9 cellular contexts compared by ENCODE assay signal in the genomic region with DNA sequence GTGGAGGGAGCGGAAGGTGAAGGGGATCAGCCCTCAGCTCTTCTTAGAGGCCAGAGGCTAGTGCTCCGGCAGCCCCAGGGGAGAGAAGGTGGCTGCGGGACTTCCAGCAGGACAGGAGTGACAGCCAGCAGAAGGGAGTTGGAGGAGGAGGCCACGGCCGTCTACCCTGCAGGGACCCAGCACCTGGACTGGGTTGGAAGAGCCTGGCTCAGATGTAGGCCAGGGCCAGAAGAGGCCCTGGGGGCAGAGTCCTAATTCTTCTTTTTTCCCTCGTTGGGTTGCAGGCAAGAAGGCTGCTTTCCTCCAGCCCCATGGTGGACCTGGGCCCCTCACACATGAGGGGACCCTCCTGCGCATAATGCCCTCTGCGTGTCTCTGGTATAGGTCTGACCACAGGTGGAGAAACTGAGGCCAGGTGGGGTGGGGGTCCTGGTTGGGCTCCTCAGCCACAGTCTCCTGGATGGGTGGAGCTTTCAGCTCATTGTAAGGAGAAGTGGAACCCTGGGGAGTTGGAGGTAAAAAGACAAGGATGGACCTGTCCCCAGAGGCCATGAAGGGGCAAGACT. TPM values are rescaled to one million over a fixed set of nuclear protein-coding genes. Genes with fewer than 3 reads are reported as not detected.
DNase-seq lines count a peak whose midpoint lies in the region; ATAC-seq and TF ChIP-seq lines count a peak whose summit lies in the region.
"Had no signal": no experiment of that assay in that cellular context is flagged by ENCODE, and none has a peak within 500 bp of the region (broad histone marks: within the 10 kb centered on the region; RNA-seq: fewer than 3 reads in every experiment).

No MANE protein-coding gene starts in this region.

- 0 out of 2 replicates have a peak, but pooled peaks have one; percentile 1 for ATAC-seq in Panc1
- no peak for ATAC-seq in GM19324 (IDR thresholded peaks at IDR 0.05; ENCODE audit: low FRiP score, unreplicated experiment)
- ATAC-seq in HG03159 (IDR thresholded peaks at IDR 0.05; ENCODE audit: unreplicated experiment): no peak

- no peaks in the 10 kb centered on the region for H3K79me2 ChIP-seq in fibroblast of lung (ENCODE audit: control insufficient read depth, insufficient read depth, low read length)

- no TSS peak for BruUV-seq in Panc1 (replicated peaks; lab: Mats Ljungman, UMichigan)

- H3K4me3 ChIP-seq in Panc1 (ENCODE audit: low read depth in 2 of 2, low read length in 2 of 2): 0 out of 4 replicates have a peak overlapping the region, but pooled peaks of 1 of the 2 experiments have one; percentile 9
- no peak overlapping the region for H3K4me3 ChIP-seq in fibroblast of lung (replicated peaks in 1 of 4; ENCODE audit: control extremely low read depth in 1 of 4, insufficient read depth in 1 of 4, low read depth in 3 of 4, low read length in 4 of 4)
- H3K4me3 ChIP-seq in skeletal muscle tissue (ENCODE audit: low read length in 3 of 3): peak overlapping the region in 1 of 3 donors; percentile 45

- H3K36me3 ChIP-seq in Panc1 (ENCODE audit: control insufficient read depth, insufficient read depth, low read length) (no peaks in the 10 kb centered on the region), fibroblast of lung (ENCODE audit: control insufficient read depth, insufficient read depth, low read length) (no peaks in the 10 kb centered on the region), skeletal muscle tissue (ENCODE audit: control insufficient read depth in 3 of 3, insufficient read depth in 3 of 3, low read length in 3 of 3) (peaks cover 0 to 4% (median 2%) of the 10 kb centered on the region in 3 donors)
- H3K36me3 ChIP-seq: brain microvascular endothelial cell had no signal

- H3K9me3 ChIP-seq in Panc1 (ENCODE audit: control insufficient read depth, insufficient read depth, low read depth, low read length) (no peaks in the 10 kb centered on the region), fibroblast of lung (ENCODE audit: control insufficient read depth, insufficient read depth, low read depth, low read length) (no peaks in the 10 kb centered on the region), skeletal muscle tissue (ENCODE audit: control insufficient read depth in 3 of 3, low read length in 3 of 3) (no peaks in the 10 kb centered on the region)

- H3K4me1 ChIP-seq in Panc1 (ENCODE audit: control insufficient read depth, insufficient read depth, low read length) (peaks cover 55% of the 10 kb centered on the region), fibroblast of lung (ENCODE audit: control insufficient read depth, extremely low read depth, insufficient read depth, low read length) (peaks cover 27% of the 10 kb centered on the region), skeletal muscle tissue (ENCODE audit: control insufficient read depth in 3 of 3, insufficient read depth in 3 of 3, low read length in 3 of 3) (peaks cover 47 to 65% (median 59%) of the 10 kb centered on the region in 3 donors)

- in situ Hi-C loops in GM18951 (cut with MboI; ENCODE audit: low sequenced_read_pairs, unreplicated experiment) (no loop called here), Panc1 (cut with HindIII; ENCODE audit: low pct_unique_long_range_greater_than_20kb, low sequenced_read_pairs) (no loop called here)

- no peaks in the 10 kb centered on the region for H4K20me1 ChIP-seq in fibroblast of lung (ENCODE audit: control insufficient read depth, extremely low read depth, insufficient read depth, low read length)

- POLR2A ChIA-PET in Panc1 (lab: Charles Lee): interaction anchor here (1.7 kb wide), 1 partner anchor 19 kb away, joined by 4 read pairs; no protein-coding TSS in a partner anchor

- TF ChIP-seq POLR2A in GM18951 (IDR thresholded peaks at IDR 0.05; ENCODE audit: extremely low read depth, insufficient read depth, insufficient read length): peak; percentile 6

- no peak for TF ChIP-seq CTCF in Panc1 (IDR thresholded peaks at IDR 0.05)
- TF ChIP-seq CTCF in fibroblast of lung (conservative IDR thresholded peaks at IDR 0.05 in 1 of 2, IDR thresholded peaks at IDR 0.05 in 1 of 2; ENCODE audit: low read depth in 1 of 2, low read length in 2 of 2): no peak

- no peak overlapping the region for H3K4me2 ChIP-seq in fibroblast of lung (ENCODE audit: extremely low read depth, insufficient read depth, low read length)

- CTCF ChIA-PET in Panc1 (lab: Charles Lee): interaction anchor here (0.5 to 1.1 kb wide), 6 partner anchors 9 to 155 kb away, joined by 3 to 12 read pairs (median 4); no protein-coding TSS in a partner anchor

- no peak for DNase-seq in Panc1 (ENCODE audit: low read depth, low spot score)
- no peak for DNase-seq in fibroblast of lung (ENCODE audit: low read depth in 2 of 2)
- no peak for DNase-seq in DMS 273 treated with DMSO at 0.1 percent for 48 hours (lab: John Stamatoyannopoulos, UW)
- DNase-seq in globus pallidus (ENCODE audit: low spot score): no peak

- H3K27me3 ChIP-seq in Panc1 (ENCODE audit: control insufficient read depth, insufficient read depth, low read length) (no peaks in the 10 kb centered on the region), fibroblast of lung (ENCODE audit: control insufficient read depth, insufficient read depth, low read length) (peaks cover 8% of the 10 kb centered on the region), skeletal muscle tissue (ENCODE audit: control insufficient read depth in 3 of 3, insufficient read depth in 3 of 3, low read length in 3 of 3) (peaks cover 0 to 9% (median 8%) of the 10 kb centered on the region in 3 donors)
- H3K27me3 ChIP-seq: brain microvascular endothelial cell had no signal

- H2AFZ ChIP-seq in fibroblast of lung (ENCODE audit: low read length): no peak overlapping the region

- H3K27ac ChIP-seq in Panc1 (ENCODE audit: low read length): peak overlapping the region; percentile 78
- peak overlapping the region; percentile 9 for H3K27ac ChIP-seq in fibroblast of lung (ENCODE audit: insufficient read depth, low read length)
- H3K27ac ChIP-seq in skeletal muscle tissue (ENCODE audit: low read depth, low read length): peak overlapping the region; percentile 84
- H3K27ac ChIP-seq: brain microvascular endothelial cell had no signal

- H3K9ac ChIP-seq in fibroblast of lung (ENCODE audit: insufficient read depth, low read length) (no peak overlapping the region), skeletal muscle tissue (ENCODE audit: low read depth in 1 of 3, low read length in 3 of 3) (peak overlapping the region; percentile 17 to 79 (median 27))

- intact Hi-C loops in Panc1 (cut with micrococcal nuclease; ENCODE audit: unreplicated experiment): no loop called here

RNA-seq across cellular contexts. Expression of a gene that starts 2.3 kb away (rescaled TPM):
- total RNA-seq in Panc1 (2021; ENCODE audit: unreplicated experiment) (27.2 TPM), fibroblast of lung (3.9 and 4.8 TPM in 2 replicates), skeletal muscle tissue (120 TPM)
- 27.9 TPM for polyA plus RNA-seq in Panc1 (2012; ENCODE audit: insufficient read length)
- 8.1 and 26.3 TPM in 2 replicates for polyA plus RNA-seq in fibroblast of lung
- polyA plus RNA-seq in fibroblast of lung (2012): 7.7 and 23.8 TPM in 2 replicates
- 7.4 and 15.7 TPM in 2 replicates for polyA minus RNA-seq in fibroblast of lung (ENCODE audit: low replicate concordance)

RNA-seq across cellular contexts. Expression of a gene that starts 15.1 kb away (rescaled TPM):
- 69.0 TPM for total RNA-seq in Panc1 (2021; ENCODE audit: unreplicated experiment)
- polyA plus RNA-seq in Panc1 (2012; ENCODE audit: insufficient read length): 58.5 TPM
- total RNA-seq in fibroblast of lung: 4.1 and 7.1 TPM in 2 replicates
- 22.9 and 38.0 TPM in 2 replicates for polyA plus RNA-seq in fibroblast of lung
- 27.6 and 45.2 TPM in 2 replicates for polyA plus RNA-seq in fibroblast of lung (2012)
- 113 and 145 TPM in 2 replicates for polyA minus RNA-seq in fibroblast of lung (ENCODE audit: low replicate concordance)
- total RNA-seq in skeletal muscle tissue: 2.1 TPM

RNA-seq across cellular contexts. Expression of a gene that starts 21.5 kb away (rescaled TPM):
- total RNA-seq in Panc1 (2021; ENCODE audit: unreplicated experiment) (not detected), fibroblast of lung (32.0 and 34.4 TPM in 2 replicates), skeletal muscle tissue (17.2 TPM)
- not detected for polyA plus RNA-seq in Panc1 (2012; ENCODE audit: insufficient read length)
- polyA plus RNA-seq in fibroblast of lung: 13.4 and 13.6 TPM in 2 replicates
- polyA plus RNA-seq in fibroblast of lung (2012): 23.0 and 28.9 TPM in 2 replicates
- polyA minus RNA-seq in fibroblast of lung (ENCODE audit: low replicate concordance): 10.6 and 14.9 TPM in 2 replicates

RNA-seq across cellular contexts. Expression of a gene that starts 27.3 kb away (rescaled TPM):
- total RNA-seq in Panc1 (2021; ENCODE audit: unreplicated experiment) (not detected), fibroblast of lung (not detected in 2 replicates), skeletal muscle tissue (not detected)
- polyA plus RNA-seq in Panc1 (2012; ENCODE audit: insufficient read length): not detected
- polyA plus RNA-seq in fibroblast of lung: not detected in 2 replicates
- polyA plus RNA-seq in fibroblast of lung (2012): not detected in 2 replicates
- polyA minus RNA-seq in fibroblast of lung (ENCODE audit: low replicate concordance): not detected in 2 replicates

Comparison
In these comparisons a context has a peak if more than half of its experiments do, and no peak if none do; other contexts are left out.
1. H3K27ac ChIP-seq: peak in every context shown above with its lines; median percentile 84 in skeletal muscle tissue; 78 in Panc1; 9 in fibroblast of lung.
2. RNA of a gene that starts 21.5 kb away (total RNA-seq): 32.0 to 34.4 TPM in fibroblast of lung and 17.2 TPM in skeletal muscle tissue (single experiment); not detected in Panc1 (single experiment); every median in the first group is over 10 times any median in the second.